Comparison of ENCODE assay signal across 14 cellular contexts in genomic region chr21:14116080-14116481, GRCh38.
DNase-seq lines count a peak whose midpoint lies in the region; ATAC-seq and TF ChIP-seq lines count a peak whose summit lies in the region.
"Had no signal": no experiment of that assay in that cellular context is flagged by ENCODE, and none has a peak within 500 bp of the region (broad histone marks: within the 10 kb centered on the region; RNA-seq: fewer than 3 reads in every experiment).

No MANE protein-coding gene starts in this region.

- no peak for TF ChIP-seq POLR2A in sigmoid colon (IDR thresholded peaks at IDR 0.05)

- DNase-seq in GM06990 (ENCODE audit: extremely low read depth, insufficient read length) (peak; percentile 46), GM19238 (ENCODE audit: insufficient read length, low spot score) (peak; percentile 5), C1 segment of cervical spinal cord (lab: John Stamatoyannopoulos, UW) (no peak), sigmoid colon (no peak), NCI-H524 treated with DMSO at 0.1 percent for 48 hours (lab: John Stamatoyannopoulos, UW) (no peak), amygdala (lab: John Stamatoyannopoulos, UW) (no peak)
- DNase-seq: ACHN; central memory CD4-positive, alpha-beta T cell; transverse colon had no signal

- 67 to 76% methylated on average over 6 of the region's 6 CpGs for WGBS in sigmoid colon, 2 donors

- no peak overlapping the region for H3K27ac ChIP-seq in sigmoid colon
- H3K27ac ChIP-seq: HL-60, parathyroid adenoma, transverse colon had no signal

- TF ChIP-seq EP300 in sigmoid colon (IDR thresholded peaks at IDR 0.05): no peak

- H3K27me3 ChIP-seq in GM06990 (replicated peaks; ENCODE audit: control insufficient read depth, insufficient read depth, low read length) (no peaks in the 10 kb centered on the region), sigmoid colon (no peaks in the 10 kb centered on the region)
- H3K27me3 ChIP-seq: transverse colon had no signal

- H3K4me3 ChIP-seq in GM06990 (replicated peaks; ENCODE audit: low read depth, low read length) (no peak overlapping the region), sigmoid colon (no peak overlapping the region)
- H3K4me3 ChIP-seq: transverse colon had no signal

- H3K9me3 ChIP-seq in sigmoid colon: no peaks in the 10 kb centered on the region
- H3K9me3 ChIP-seq: transverse colon had no signal

- H3K36me3 ChIP-seq in GM06990 (ENCODE audit: control insufficient read depth, insufficient read depth, low read length): no peaks in the 10 kb centered on the region
- H3K36me3 ChIP-seq in sigmoid colon: peaks cover 0 to 8% (median 0%) of the 10 kb centered on the region in 4 donors
- H3K36me3 ChIP-seq: transverse colon had no signal

- H3K4me1 ChIP-seq in sigmoid colon: no peaks in the 10 kb centered on the region
- H3K4me1 ChIP-seq: parathyroid adenoma had no signal

- TF ChIP-seq CTCF in GM06990 (IDR thresholded peaks at IDR 0.05; ENCODE audit: insufficient read depth, low read length, poor library complexity, severe bottlenecking) (no peak), sigmoid colon (IDR thresholded peaks at IDR 0.05) (no peak)

- ATAC-seq in HG02588 (IDR thresholded peaks at IDR 0.05; ENCODE audit: unreplicated experiment) (peak; percentile 74), HG03378 (IDR thresholded peaks at IDR 0.05; ENCODE audit: unreplicated experiment) (peak; percentile 89)
- ATAC-seq: left lobe of liver had no signal

- intact Hi-C loops in sigmoid colon (cut with DNase I): no loop called here

Comparison
In these comparisons a context has a peak if more than half of its experiments do, and no peak if none do; other contexts are left out.
1. DNase-seq: peak in GM06990 (single experiment) and GM19238 (single experiment); none in C1 segment of cervical spinal cord (0 of 14), sigmoid colon (single experiment), NCI-H524 treated with DMSO at 0.1 percent for 48 hours (single experiment) and amygdala (0 of 56).